Comparison of ENCODE assay signal across 1 cellular context in the genomic region with DNA sequence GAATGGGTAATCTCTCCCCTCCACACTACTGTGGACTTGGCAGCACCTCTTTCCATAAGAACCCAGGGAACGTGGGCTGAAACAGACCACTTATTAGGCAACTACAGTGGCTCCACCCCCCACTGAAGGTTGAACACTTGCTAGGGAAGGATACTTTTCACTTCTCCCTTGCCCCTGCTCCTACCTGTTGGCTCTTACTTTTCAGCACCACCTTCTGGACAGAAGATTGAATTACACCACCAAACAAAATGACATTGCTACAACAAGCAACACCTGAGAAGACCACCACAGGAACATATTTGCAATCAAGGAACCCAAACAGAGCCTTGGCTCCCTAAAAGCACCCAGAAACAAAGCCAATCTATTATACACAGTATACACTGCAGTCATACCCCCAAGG.
TF ChIP-seq lines count a peak whose summit lies in the region.

No MANE protein-coding gene starts in this region.

TF ChIP-seq in H1, 55 proteins besides CTCF, POLR2A, EP300 and RAD21:
- TF ChIP-seq, protein P1, sequence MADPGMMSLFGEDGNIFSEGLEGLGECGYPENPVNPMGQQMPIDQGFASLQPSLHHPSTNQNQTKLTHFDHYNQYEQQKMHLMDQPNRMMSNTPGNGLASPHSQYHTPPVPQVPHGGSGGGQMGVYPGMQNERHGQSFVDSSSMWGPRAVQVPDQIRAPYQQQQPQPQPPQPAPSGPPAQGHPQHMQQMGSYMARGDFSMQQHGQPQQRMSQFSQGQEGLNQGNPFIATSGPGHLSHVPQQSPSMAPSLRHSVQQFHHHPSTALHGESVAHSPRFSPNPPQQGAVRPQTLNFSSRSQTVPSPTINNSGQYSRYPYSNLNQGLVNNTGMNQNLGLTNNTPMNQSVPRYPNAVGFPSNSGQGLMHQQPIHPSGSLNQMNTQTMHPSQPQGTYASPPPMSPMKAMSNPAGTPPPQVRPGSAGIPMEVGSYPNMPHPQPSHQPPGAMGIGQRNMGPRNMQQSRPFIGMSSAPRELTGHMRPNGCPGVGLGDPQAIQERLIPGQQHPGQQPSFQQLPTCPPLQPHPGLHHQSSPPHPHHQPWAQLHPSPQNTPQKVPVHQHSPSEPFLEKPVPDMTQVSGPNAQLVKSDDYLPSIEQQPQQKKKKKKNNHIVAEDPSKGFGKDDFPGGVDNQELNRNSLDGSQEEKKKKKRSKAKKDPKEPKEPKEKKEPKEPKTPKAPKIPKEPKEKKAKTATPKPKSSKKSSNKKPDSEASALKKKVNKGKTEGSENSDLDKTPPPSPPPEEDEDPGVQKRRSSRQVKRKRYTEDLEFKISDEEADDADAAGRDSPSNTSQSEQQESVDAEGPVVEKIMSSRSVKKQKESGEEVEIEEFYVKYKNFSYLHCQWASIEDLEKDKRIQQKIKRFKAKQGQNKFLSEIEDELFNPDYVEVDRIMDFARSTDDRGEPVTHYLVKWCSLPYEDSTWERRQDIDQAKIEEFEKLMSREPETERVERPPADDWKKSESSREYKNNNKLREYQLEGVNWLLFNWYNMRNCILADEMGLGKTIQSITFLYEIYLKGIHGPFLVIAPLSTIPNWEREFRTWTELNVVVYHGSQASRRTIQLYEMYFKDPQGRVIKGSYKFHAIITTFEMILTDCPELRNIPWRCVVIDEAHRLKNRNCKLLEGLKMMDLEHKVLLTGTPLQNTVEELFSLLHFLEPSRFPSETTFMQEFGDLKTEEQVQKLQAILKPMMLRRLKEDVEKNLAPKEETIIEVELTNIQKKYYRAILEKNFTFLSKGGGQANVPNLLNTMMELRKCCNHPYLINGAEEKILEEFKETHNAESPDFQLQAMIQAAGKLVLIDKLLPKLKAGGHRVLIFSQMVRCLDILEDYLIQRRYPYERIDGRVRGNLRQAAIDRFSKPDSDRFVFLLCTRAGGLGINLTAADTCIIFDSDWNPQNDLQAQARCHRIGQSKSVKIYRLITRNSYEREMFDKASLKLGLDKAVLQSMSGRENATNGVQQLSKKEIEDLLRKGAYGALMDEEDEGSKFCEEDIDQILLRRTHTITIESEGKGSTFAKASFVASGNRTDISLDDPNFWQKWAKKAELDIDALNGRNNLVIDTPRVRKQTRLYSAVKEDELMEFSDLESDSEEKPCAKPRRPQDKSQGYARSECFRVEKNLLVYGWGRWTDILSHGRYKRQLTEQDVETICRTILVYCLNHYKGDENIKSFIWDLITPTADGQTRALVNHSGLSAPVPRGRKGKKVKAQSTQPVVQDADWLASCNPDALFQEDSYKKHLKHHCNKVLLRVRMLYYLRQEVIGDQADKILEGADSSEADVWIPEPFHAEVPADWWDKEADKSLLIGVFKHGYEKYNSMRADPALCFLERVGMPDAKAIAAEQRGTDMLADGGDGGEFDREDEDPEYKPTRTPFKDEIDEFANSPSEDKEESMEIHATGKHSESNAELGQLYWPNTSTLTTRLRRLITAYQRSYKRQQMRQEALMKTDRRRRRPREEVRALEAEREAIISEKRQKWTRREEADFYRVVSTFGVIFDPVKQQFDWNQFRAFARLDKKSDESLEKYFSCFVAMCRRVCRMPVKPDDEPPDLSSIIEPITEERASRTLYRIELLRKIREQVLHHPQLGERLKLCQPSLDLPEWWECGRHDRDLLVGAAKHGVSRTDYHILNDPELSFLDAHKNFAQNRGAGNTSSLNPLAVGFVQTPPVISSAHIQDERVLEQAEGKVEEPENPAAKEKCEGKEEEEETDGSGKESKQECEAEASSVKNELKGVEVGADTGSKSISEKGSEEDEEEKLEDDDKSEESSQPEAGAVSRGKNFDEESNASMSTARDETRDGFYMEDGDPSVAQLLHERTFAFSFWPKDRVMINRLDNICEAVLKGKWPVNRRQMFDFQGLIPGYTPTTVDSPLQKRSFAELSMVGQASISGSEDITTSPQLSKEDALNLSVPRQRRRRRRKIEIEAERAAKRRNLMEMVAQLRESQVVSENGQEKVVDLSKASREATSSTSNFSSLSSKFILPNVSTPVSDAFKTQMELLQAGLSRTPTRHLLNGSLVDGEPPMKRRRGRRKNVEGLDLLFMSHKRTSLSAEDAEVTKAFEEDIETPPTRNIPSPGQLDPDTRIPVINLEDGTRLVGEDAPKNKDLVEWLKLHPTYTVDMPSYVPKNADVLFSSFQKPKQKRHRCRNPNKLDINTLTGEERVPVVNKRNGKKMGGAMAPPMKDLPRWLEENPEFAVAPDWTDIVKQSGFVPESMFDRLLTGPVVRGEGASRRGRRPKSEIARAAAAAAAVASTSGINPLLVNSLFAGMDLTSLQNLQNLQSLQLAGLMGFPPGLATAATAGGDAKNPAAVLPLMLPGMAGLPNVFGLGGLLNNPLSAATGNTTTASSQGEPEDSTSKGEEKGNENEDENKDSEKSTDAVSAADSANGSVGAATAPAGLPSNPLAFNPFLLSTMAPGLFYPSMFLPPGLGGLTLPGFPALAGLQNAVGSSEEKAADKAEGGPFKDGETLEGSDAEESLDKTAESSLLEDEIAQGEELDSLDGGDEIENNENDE (IDR thresholded peaks at IDR 0.05; ENCODE audit: insufficient replicate concordance, low read length): no peak
- TF ChIP-seq RBBP5 (IDR thresholded peaks at IDR 0.05; ENCODE audit: borderline replicate concordance, low read depth, low read length) (no peak), CEBPB (IDR thresholded peaks at IDR 0.05; ENCODE audit: low read depth, low read length) (0 out of 2 replicates have a peak, but pooled peaks have one; percentile 9), EZH2 (IDR thresholded peaks at IDR 0.05; ENCODE audit: low read depth, low read length, severe bottlenecking) (no peak), TEAD4 (IDR thresholded peaks at IDR 0.05; ENCODE audit: low read depth, low read length) (no peak)
